Comparison of ENCODE assay signal across 17 cellular contexts in genomic region chr1:208216806-208217205, GRCh38. TPM values are rescaled to one million over a fixed set of nuclear protein-coding genes. Genes with fewer than 3 reads are reported as not detected.
DNase-seq lines count a peak whose midpoint lies in the region; ATAC-seq and TF ChIP-seq lines count a peak whose summit lies in the region.
"Had no signal": no experiment of that assay in that cellular context is flagged by ENCODE, and none has a peak within 500 bp of the region (broad histone marks: within the 10 kb centered on the region; RNA-seq: fewer than 3 reads in every experiment).

No MANE protein-coding gene starts in this region.

- H3K36me3 ChIP-seq in H7 (replicated peaks; ENCODE audit: control insufficient read depth, insufficient read depth, low read length) (no peaks in the 10 kb centered on the region), SJSA1 (peaks cover 69% of the 10 kb centered on the region), esophagus muscularis mucosa (peaks cover 15 to 33% (median 32%) of the 10 kb centered on the region in 4 donors), stomach smooth muscle (ENCODE audit: control insufficient read depth in 2 of 2, insufficient read depth in 2 of 2, low read length in 2 of 2) (peaks cover 14 to 22% of the 10 kb centered on the region in 2 donors)

- H3K27ac ChIP-seq in SJSA1 (peak overlapping the region; percentile 54; the same call in 1 of the 2 replicates), esophagus muscularis mucosa (replicated peaks in 1 of 4) (peak overlapping the region in 3 of 4 donors; percentile 81 to 89 (median 81)), stomach smooth muscle (ENCODE audit: low read length) (peak overlapping the region; percentile 82)

- H3K4me3 ChIP-seq in H7 (ENCODE audit: insufficient read depth, low read depth, low read length) (no peak overlapping the region), SJSA1 (no peak overlapping the region), esophagus muscularis mucosa (no peak overlapping the region), stomach smooth muscle (ENCODE audit: low read length in 2 of 2) (no peak overlapping the region)

- no peak overlapping the region for H3K9ac ChIP-seq in stomach smooth muscle (ENCODE audit: low read length in 2 of 2)

- no peak for TF ChIP-seq CTCF in esophagus muscularis mucosa (IDR thresholded peaks at IDR 0.05)

- DNase-seq in H7 (peak; percentile 36), SJSA1 (ENCODE audit: low read depth in 1 of 2, low spot score in 2 of 2) (no peak), esophagus muscularis mucosa (ENCODE audit: extremely low spot score) (no peak), HuH-7.5 (ENCODE audit: low spot score) (no peak)
- no peak for DNase-seq in stimulated activated CD8-positive, alpha-beta memory T cell treated with anti-CD3 and anti-CD28 coated beads, Interleukin-4, amount 100 ng/mL, for 48 hours
- DNase-seq: Caco-2; CD4-positive, CD25-positive, alpha-beta regulatory T cell; DMS153; Kasumi-1; NCI-H1417 treated with DMSO at 0.1 percent for 48 hours; NCI-H1930; NCI-H2171 treated with DMSO at 0.1 percent for 48 hours; NCI-H446 treated with DMSO at 0.1 percent for 48 hours; NK-92 treated with Interleukin-12 subunit alpha and Interleukin-12 subunit beta, amount 100 ng/mL, for 24 hours; OCI-M1 had no signal

- intact Hi-C loops in esophagus muscularis mucosa (cut with DNase I) = no loop called here

- H3K27me3 ChIP-seq in H7 (ENCODE audit: control insufficient read depth, insufficient read depth, low read length) = peaks cover 1% of the 10 kb centered on the region; the same call in 1 of the 2 replicates
- no peaks in the 10 kb centered on the region for H3K27me3 ChIP-seq in SJSA1 (replicated peaks)
- H3K27me3 ChIP-seq in esophagus muscularis mucosa = no peaks in the 10 kb centered on the region
- H3K27me3 ChIP-seq in stomach smooth muscle (ENCODE audit: control insufficient read depth in 1 of 2, insufficient read depth in 2 of 2, low read length in 2 of 2) = no peaks in the 10 kb centered on the region

- H3K4me1 ChIP-seq in SJSA1 (replicated peaks) (peaks cover 77% of the 10 kb centered on the region), esophagus muscularis mucosa (peaks cover 79 to 96% (median 94%) of the 10 kb centered on the region in 4 donors), stomach smooth muscle (ENCODE audit: control insufficient read depth, insufficient read depth, low read length) (peaks cover 66% of the 10 kb centered on the region)

- ATAC-seq in GM21529 (IDR thresholded peaks at IDR 0.05; ENCODE audit: unreplicated experiment) = no peak

- TF ChIP-seq EP300 in esophagus muscularis mucosa (IDR thresholded peaks at IDR 0.05) = no peak

- 98% methylated on average over 16 of the region's 16 CpGs for WGBS in esophagus muscularis mucosa

- no peak for TF ChIP-seq POLR2A in esophagus muscularis mucosa (IDR thresholded peaks at IDR 0.05; ENCODE audit: low read depth)

- H3K9me3 ChIP-seq in SJSA1 (replicated peaks) (peaks cover 4% of the 10 kb centered on the region; the same call in 1 of the 2 replicates), esophagus muscularis mucosa (no peaks in the 10 kb centered on the region), stomach smooth muscle (ENCODE audit: control insufficient read depth in 2 of 2, low read length in 2 of 2) (no peaks in the 10 kb centered on the region)
- H3K9me3 ChIP-seq: Caco-2 had no signal

RNA-seq across cellular contexts. Expression of gene PLXNA2, which starts 27.4 kb away (rescaled TPM):
- 1.8 and 5.3 TPM in 2 replicates for total RNA-seq in H7 (2014; rRNA removed; shearing (Covaris generic))
- 5.4 and 8.7 TPM in 2 replicates for total RNA-seq in SJSA1 (2014; rRNA removed; shearing (Covaris generic))
- 10 to 100 TPM; 19.8 to 41.6 (median 27.9) TPM for total RNA-seq in esophagus muscularis mucosa
